Comparison of ENCODE assay signal across 27 cellular contexts in genomic region chr13:102901056-102901455, GRCh38.
"Had no signal": no experiment of that assay in that cellular context is flagged by ENCODE, and none has a peak within 500 bp of the region (broad histone marks: within the 10 kb centered on the region; RNA-seq: fewer than 3 reads in every experiment).

No MANE protein-coding gene starts in this region.

- H3K27ac ChIP-seq: adrenal gland, breast epithelium, RWPE1, SJSA1, VCaP had no signal

- ATAC-seq: activated T-cell treated with anti-CD3 and anti-CD28 coated beads, Interleukin-2, amount 50 U/mL, for 72 hours; Panc1 had no signal

- H3K9me3 ChIP-seq: adrenal gland, breast epithelium, SJSA1 had no signal

- H3K36me3 ChIP-seq: adrenal gland, breast epithelium, SJSA1 had no signal

- H3K27me3 ChIP-seq: adrenal gland, breast epithelium had no signal

- H3K4me1 ChIP-seq: adrenal gland, breast epithelium, SJSA1 had no signal

- DNase-seq: activated CD4-positive, alpha-beta memory T cell treated with anti-CD3 and anti-CD28 coated beads, Interleukin-2, amount 10 ng/mL, durations not matched to agents 7 days and 5 days; activated CD4-positive, alpha-beta T cell treated with anti-CD3 and anti-CD28 coated beads, Interleukin-2, amount 10 ng/mL, durations not matched to agents 7 days and 5 days; activated CD4-positive, CD25-positive, alpha-beta regulatory T cell; activated naive CD4-positive, alpha-beta T cell treated with anti-CD3 and anti-CD28 coated beads, Interleukin-2, amount 50 U/mL, for 16 hours; activated naive CD8-positive, alpha-beta T cell treated with anti-CD3 and anti-CD28 coated beads, Interleukin-2, amount 10 ng/mL, durations not matched to agents 7 days and 5 days; activated T-cell treated with anti-CD3 and anti-CD28 coated beads for 4 hours; activated T-cell treated with anti-CD3 and anti-CD28 coated beads, Interleukin-2, amount 50 U/mL, for 72 hours; adrenal gland; Kasumi-1; KBM-7; NCI-H1048; NCI-H1694; NCI-H2029; NCI-H2107; NCI-H2171 treated with DMSO at 0.1 percent for 48 hours; NCI-H226; NCI-H526; NCI-H82; NK-92 treated with Interleukin-12 subunit alpha and Interleukin-12 subunit beta, amount 100 ng/mL, for 24 hours; OCI-M1; SHP77; T-helper 1 cell had no signal

- H3K4me3 ChIP-seq: adrenal gland, breast epithelium, SJSA1 had no signal
